ENCODE assay signal across 26 cellular contexts in the genomic region with DNA sequence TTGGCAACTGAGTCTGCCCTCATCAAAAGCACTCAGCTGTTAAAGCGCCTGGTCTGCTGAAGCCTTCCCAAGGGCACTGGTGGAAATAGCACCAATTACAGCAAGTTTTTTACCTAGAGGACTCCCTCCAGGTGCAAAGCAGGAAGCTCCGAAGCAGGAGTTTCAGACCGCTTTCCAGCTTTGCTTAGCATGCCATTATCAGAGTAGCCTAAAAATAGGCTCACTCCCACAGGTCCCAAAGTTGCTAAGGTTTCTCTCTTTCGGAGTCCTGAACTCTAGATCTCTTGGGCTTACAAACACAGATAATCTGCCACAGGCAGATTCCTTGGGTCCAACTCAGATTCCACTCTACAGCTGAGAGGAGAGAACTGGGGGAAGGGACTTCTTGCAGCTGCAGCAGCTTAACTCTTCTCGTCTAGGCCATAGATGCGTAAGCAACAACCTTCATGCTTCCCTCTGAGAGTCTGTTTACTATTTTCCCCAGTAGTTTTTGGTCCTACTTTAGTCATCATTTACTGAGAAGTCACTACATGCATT. TPM values are rescaled to one million over a fixed set of nuclear protein-coding genes. Genes with fewer than 3 reads are reported as not detected.
"Had no signal": no experiment of that assay in that cellular context is flagged by ENCODE, and none has a peak within 500 bp of the region (broad histone marks: within the 10 kb centered on the region; RNA-seq: fewer than 3 reads in every experiment).

No MANE protein-coding gene starts in this region.

- H3K4me3 ChIP-seq: colonic mucosa, gastrocnemius medialis, heart right ventricle, left ventricle myocardium inferior, lung, psoas muscle, right lobe of liver, spleen, tibial artery, upper lobe of right lung had no signal

- H3K27ac Mint-ChIP-seq: endodermal cell; stimulated activated memory B cell treated with anti-CD40 and anti-IgM and Interleukin-4, amounts not matched to agents 10 μg/mL and 1 μg/mL and 100 μg/mL, for 72 hours; stimulated activated naive CD8-positive, alpha-beta T cell treated with anti-CD3 and anti-CD28 coated beads, Interleukin-15, Interleukin-2, amounts not matched to agents 100 ng/mL and 50 ng/mL, for 24 hours had no signal

- DNase-seq: colonic mucosa; dermis blood vessel endothelial cell; effector CD4-positive, alpha-beta T cell; endodermal cell; gastrocnemius medialis; heart right ventricle; hypothalamus; left ventricle myocardium inferior; mesenchymal stem cell; naive B cell; occipital lobe; psoas muscle; retina; right lobe of liver; spleen; stimulated activated CD4-positive, alpha-beta T cell treated with anti-CD3 and anti-CD28 coated beads, Interleukin-15, amount 100 ng/mL, for 24 hours; stimulated activated CD4-positive, alpha-beta T cell treated with anti-CD3 and anti-CD28 coated beads, Interleukin-1b, Interleukin-23, amount 100 ng/mL, for 48 hours; stimulated activated CD4-positive, alpha-beta T cell treated with anti-CD3 and anti-CD28 coated beads, Interleukin-4, amount 100 ng/mL, for 24 hours; tibial artery; upper lobe of right lung had no signal

- H3K4me1 ChIP-seq: colonic mucosa, gastrocnemius medialis, psoas muscle, spleen, tibial artery, upper lobe of right lung had no signal

- H3K27me3 ChIP-seq: colonic mucosa, gastrocnemius medialis, heart right ventricle, right lobe of liver, spleen, tibial artery, upper lobe of right lung had no signal

- H3K27ac ChIP-seq: colonic mucosa, gastrocnemius medialis, heart right ventricle, left ventricle myocardium inferior, psoas muscle, right lobe of liver, spleen, tibial artery, upper lobe of right lung had no signal

- H3K36me3 ChIP-seq: colonic mucosa, gastrocnemius medialis, heart right ventricle, left ventricle myocardium inferior, right lobe of liver, spleen, tibial artery, upper lobe of right lung had no signal

- H3K9me3 ChIP-seq: colonic mucosa, gastrocnemius medialis, heart right ventricle, left ventricle myocardium inferior, psoas muscle, right lobe of liver, spleen, tibial artery, upper lobe of right lung had no signal

- ATAC-seq: gastrocnemius medialis; psoas muscle; right lobe of liver; stimulated activated memory B cell treated with anti-CD40 and anti-IgM and Interleukin-4, amounts not matched to agents 10 μg/mL and 1 μg/mL and 100 μg/mL, for 72 hours; upper lobe of right lung had no signal

- H3K4me3 Mint-ChIP-seq: endodermal cell; naive B cell; nephron; stimulated activated memory B cell treated with anti-CD40 and anti-IgM and Interleukin-4, amounts not matched to agents 10 μg/mL and 1 μg/mL and 100 μg/mL, for 72 hours; stimulated activated naive CD8-positive, alpha-beta T cell treated with anti-CD3 and anti-CD28 coated beads, Interleukin-15, Interleukin-2, amounts not matched to agents 100 ng/mL and 50 ng/mL, for 24 hours had no signal

- H3K36me3 Mint-ChIP-seq: naive B cell; stimulated activated memory B cell treated with anti-CD40 and anti-IgM and Interleukin-4, amounts not matched to agents 10 μg/mL and 1 μg/mL and 100 μg/mL, for 72 hours had no signal

- H3K4me1 Mint-ChIP-seq: naive B cell; stimulated activated memory B cell treated with anti-CD40 and anti-IgM and Interleukin-4, amounts not matched to agents 10 μg/mL and 1 μg/mL and 100 μg/mL, for 72 hours had no signal

- H3K27me3 Mint-ChIP-seq: naive B cell; stimulated activated naive CD8-positive, alpha-beta T cell treated with anti-CD3 and anti-CD28 coated beads, Interleukin-15, Interleukin-2, amounts not matched to agents 100 ng/mL and 50 ng/mL, for 24 hours had no signal

RNA-seq across cellular contexts. Expression of gene ZMYND12, which starts 22.4 kb away (rescaled TPM):
- total RNA-seq: occipital lobe had no signal

RNA-seq across cellular contexts. Expression of gene RIMKLA, which starts 52.8 kb away (rescaled TPM):
- polyA plus RNA-seq: fibroblast of lung, keratinocyte had no signal
